2 cellular contexts compared by ENCODE assay signal in genomic region chr2:235506291-235506996, GRCh38.
TF ChIP-seq lines count a peak whose summit lies in the region.

No MANE protein-coding gene starts in this region.

TF ChIP-seq in HEK293, 187 proteins besides CTCF, POLR2A, EP300 and RAD21:
- TF ChIP-seq SP2 (tag by site-specific recombination; IDR thresholded peaks at IDR 0.05) (no peak), OSR2 (tag by site-specific recombination; IDR thresholded peaks at IDR 0.05) (peak; percentile 38; the same call in 1 of the 2 replicates)
TF ChIP-seq in HEK293: peak in this region for 1.

TF ChIP-seq in K562, 482 proteins besides CTCF, POLR2A, EP300 and RAD21:
- TF ChIP-seq HDAC2 (IDR thresholded peaks at IDR 0.05) (no peak), BACH1 (tag; IDR thresholded peaks at IDR 0.05) (no peak), CEBPB (tag; IDR thresholded peaks at IDR 0.05) (peak; percentile 64; the same call in 1 of the 2 replicates), ZNF586 (CRISPR knock-in tag; conservative IDR thresholded peaks at IDR 0.05) (no peak), CAMTA2 (CRISPR knock-in tag; conservative IDR thresholded peaks at IDR 0.05) (no peak), HNRNPK (IDR thresholded peaks at IDR 0.05; ENCODE audit: low read depth, low read length, poor library complexity, severe bottlenecking) (no peak), TARDBP (IDR thresholded peaks at IDR 0.05) (no peak), ELK3 (CRISPR knock-in tag; IDR thresholded peaks at IDR 0.05) (no peak), GTF2B (IDR thresholded peaks at IDR 0.05; ENCODE audit: extremely low read depth, insufficient read length) (no peak), NFXL1 (CRISPR knock-in tag; IDR thresholded peaks at IDR 0.05) (no peak), FIP1L1 (IDR thresholded peaks at IDR 0.05; ENCODE audit: low read depth, low read length, poor library complexity, severe bottlenecking) (no peak), NFATC3 (IDR thresholded peaks at IDR 0.05) (no peak), CEBPG (CRISPR knock-in tag; IDR thresholded peaks at IDR 0.05) (no peak), CEBPG (tag; conservative IDR thresholded peaks at IDR 0.05 in 1 of 2, IDR thresholded peaks at IDR 0.05 in 1 of 2) (peak; percentile 42 to 58), SNAPC5 (CRISPR knock-in tag; IDR thresholded peaks at IDR 0.05) (no peak), ZNF584 (CRISPR knock-in tag; IDR thresholded peaks at IDR 0.05; ENCODE audit: low read depth) (no peak), GABPB2 (CRISPR knock-in tag; conservative IDR thresholded peaks at IDR 0.05) (no peak), KAT8 (IDR thresholded peaks at IDR 0.05; ENCODE audit: low read depth) (no peak), ETV1 (tag; conservative IDR thresholded peaks at IDR 0.05; ENCODE audit: low read depth) (no peak), HDAC6 (IDR thresholded peaks at IDR 0.05; ENCODE audit: low read depth, low read length) (no peak), ZNF780A (CRISPR knock-in tag; IDR thresholded peaks at IDR 0.05) (no peak), ZNF384 (IDR thresholded peaks at IDR 0.05; ENCODE audit: low read depth, low read length) (0 out of 2 replicates have a peak, but pooled peaks have one; percentile 55), ATF3 (IDR thresholded peaks at IDR 0.05) (peak; percentile 75), ATF3 (CRISPR knock-in tag; conservative IDR thresholded peaks at IDR 0.05) (no peak), TEAD2 (tag; IDR thresholded peaks at IDR 0.05) (no peak)
